25 cellular contexts compared by ENCODE assay signal in the genomic region with DNA sequence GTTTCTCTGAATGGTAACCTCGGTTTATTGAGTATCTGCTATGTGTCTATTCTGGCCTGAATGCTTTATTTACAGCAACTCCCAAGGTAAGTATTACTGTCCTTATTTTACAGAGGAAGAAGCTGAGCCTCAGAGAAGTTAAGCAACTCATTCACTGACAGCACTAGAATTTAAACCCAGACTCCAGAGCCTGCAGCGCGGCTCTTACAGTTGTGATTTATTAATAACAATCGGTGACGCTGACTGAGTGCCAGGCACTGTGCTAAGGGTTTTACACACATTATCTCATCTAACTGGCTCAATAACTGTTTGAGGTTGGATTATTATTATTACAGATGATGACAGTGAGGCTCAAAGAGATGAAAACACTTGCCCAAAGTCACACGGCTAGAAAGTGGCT.
"Had no signal": no experiment of that assay in that cellular context is flagged by ENCODE, and none has a peak within 500 bp of the region (broad histone marks: within the 10 kb centered on the region; RNA-seq: fewer than 3 reads in every experiment).

No MANE protein-coding gene starts in this region.

- H3K4me3 Mint-ChIP-seq: activated CD8-positive, alpha-beta memory T cell treated with anti-CD3 and anti-CD28 coated beads, Interleukin-2, amount 10 ng/mL, durations not matched to agents 7 days and 5 days; activated naive CD4-positive, alpha-beta T cell treated with anti-CD3 and anti-CD28 coated beads, Interleukin-2, amount 50 U/mL, for 24 hours; activated T-cell treated with anti-CD3 and anti-CD28 coated beads, Interleukin-2, amount 50 U/mL, for 24 hours; activated T-helper 1 cell treated with anti-CD3 and anti-CD28 coated beads, Interleukin-12 subunit alpha, Interleukin-12 subunit beta, Interleukin-2, Interleukin-4 antibody, amounts not matched to agents 30 ng/mL and 10 ng/mL and 1 ng/mL, durations not matched to agents 14 hours and 24 hours and 36 hours had no signal

- DNase-seq: activated CD4-positive, alpha-beta T cell treated with anti-CD3 and anti-CD28 coated beads for 4 hours; activated CD4-positive, alpha-beta T cell treated with anti-CD3 and anti-CD28 coated beads, Interleukin-2, amount 50 U/mL, for 48 hours; activated CD8-positive, alpha-beta memory T cell treated with anti-CD3 and anti-CD28 coated beads, Interleukin-2, amount 10 ng/mL, durations not matched to agents 7 days and 5 days; activated effector memory CD4-positive, alpha-beta T cell treated with Interleukin-2 at 50 U/mL for 16 hours; activated naive CD4-positive, alpha-beta T cell; activated T-cell treated with anti-CD3 and anti-CD28 coated beads, Interleukin-2, amount 50 U/mL, for 24 hours; amygdala; cerebellar nuclear complex; NCI-H1105 treated with DMSO at 0.1 percent for 48 hours; NCI-H146; NCI-H1930; NCI-H2171; NCI-H226; NCI-H510A; NCI-H526 treated with DMSO at 0.1 percent for 48 hours; NCI-H82; RPMI8226; T-helper 1 cell; WERI-Rb-1 had no signal

- H3K27ac ChIP-seq: SK-N-MC, WERI-Rb-1 had no signal

- H3K9me3 Mint-ChIP-seq: activated naive CD4-positive, alpha-beta T cell treated with anti-CD3 and anti-CD28 coated beads, Interleukin-2, amount 50 U/mL, for 24 hours; activated T-cell treated with anti-CD3 and anti-CD28 coated beads, Interleukin-2, amount 50 U/mL, for 24 hours; activated T-helper 1 cell treated with anti-CD3 and anti-CD28 coated beads, Interleukin-12 subunit alpha, Interleukin-12 subunit beta, Interleukin-2, Interleukin-4 antibody, amounts not matched to agents 30 ng/mL and 10 ng/mL and 1 ng/mL, durations not matched to agents 14 hours and 24 hours and 36 hours had no signal

- H3K4me3 ChIP-seq: SK-N-MC had no signal

- H3K27ac Mint-ChIP-seq: activated CD8-positive, alpha-beta memory T cell treated with anti-CD3 and anti-CD28 coated beads, Interleukin-2, amount 10 ng/mL, durations not matched to agents 7 days and 5 days; activated naive CD4-positive, alpha-beta T cell treated with anti-CD3 and anti-CD28 coated beads, Interleukin-2, amount 50 U/mL, for 24 hours; activated T-cell treated with anti-CD3 and anti-CD28 coated beads, Interleukin-2, amount 50 U/mL, for 24 hours; activated T-helper 1 cell treated with anti-CD3 and anti-CD28 coated beads, Interleukin-12 subunit alpha, Interleukin-12 subunit beta, Interleukin-2, Interleukin-4 antibody, amounts not matched to agents 30 ng/mL and 10 ng/mL and 1 ng/mL, durations not matched to agents 14 hours and 24 hours and 36 hours had no signal

- H3K36me3 ChIP-seq: WERI-Rb-1 had no signal

- H3K36me3 Mint-ChIP-seq: activated CD8-positive, alpha-beta memory T cell treated with anti-CD3 and anti-CD28 coated beads, Interleukin-2, amount 10 ng/mL, durations not matched to agents 7 days and 5 days; activated naive CD4-positive, alpha-beta T cell treated with anti-CD3 and anti-CD28 coated beads, Interleukin-2, amount 50 U/mL, for 24 hours had no signal

- ATAC-seq: activated CD4-positive, CD25-positive, alpha-beta regulatory T cell treated with anti-CD3 and anti-CD28 coated beads, Interleukin-2, amount 50 U/mL, for 24 hours; activated CD8-positive, alpha-beta memory T cell treated with anti-CD3 and anti-CD28 coated beads, Interleukin-2, amount 10 ng/mL, durations not matched to agents 7 days and 5 days; Panc1; Right ventricle myocardium inferior had no signal

- H3K27me3 Mint-ChIP-seq: activated naive CD4-positive, alpha-beta T cell treated with anti-CD3 and anti-CD28 coated beads, Interleukin-2, amount 50 U/mL, for 24 hours; activated T-cell treated with anti-CD3 and anti-CD28 coated beads, Interleukin-2, amount 50 U/mL, for 24 hours had no signal

- H3K4me1 Mint-ChIP-seq: activated naive CD4-positive, alpha-beta T cell treated with anti-CD3 and anti-CD28 coated beads, Interleukin-2, amount 50 U/mL, for 24 hours had no signal
